1 cellular context compared by ENCODE assay signal in genomic region chr11:130418210-130418609, GRCh38.
TF ChIP-seq lines count a peak whose summit lies in the region.

No MANE protein-coding gene starts in this region.

TF ChIP-seq in IMR-90, 13 proteins besides CTCF, POLR2A, EP300 and RAD21:
- no peak for TF ChIP-seq CEBPB (IDR thresholded peaks at IDR 0.05; ENCODE audit: low read depth, low read length)
- no peak for TF ChIP-seq ELK1 (IDR thresholded peaks at IDR 0.05; ENCODE audit: borderline replicate concordance, low read depth, low read length)
- no peak for TF ChIP-seq SMC3 (IDR thresholded peaks at IDR 0.05; ENCODE audit: low read depth, low read length)
- TF ChIP-seq MAZ (IDR thresholded peaks at IDR 0.05; ENCODE audit: borderline replicate concordance, low read depth, low read length) = no peak
- no peak for TF ChIP-seq RFX5 (IDR thresholded peaks at IDR 0.05; ENCODE audit: low read depth, low read length)
- TF ChIP-seq CHD1 (IDR thresholded peaks at IDR 0.05; ENCODE audit: low read depth, low read length) = no peak
- no peak for TF ChIP-seq FOS (IDR thresholded peaks at IDR 0.05; ENCODE audit: low read depth, low read length)
- TF ChIP-seq BHLHE40 (IDR thresholded peaks at IDR 0.05; ENCODE audit: low read depth, low read length) = no peak
- TF ChIP-seq MAFK (IDR thresholded peaks at IDR 0.05; ENCODE audit: low read depth, low read length) = no peak
- TF ChIP-seq MXI1 (IDR thresholded peaks at IDR 0.05; ENCODE audit: borderline replicate concordance, low read depth, low read length) = no peak
- no peak for TF ChIP-seq RCOR1 (IDR thresholded peaks at IDR 0.05; ENCODE audit: insufficient replicate concordance, low read length)
- TF ChIP-seq, protein P1, sequence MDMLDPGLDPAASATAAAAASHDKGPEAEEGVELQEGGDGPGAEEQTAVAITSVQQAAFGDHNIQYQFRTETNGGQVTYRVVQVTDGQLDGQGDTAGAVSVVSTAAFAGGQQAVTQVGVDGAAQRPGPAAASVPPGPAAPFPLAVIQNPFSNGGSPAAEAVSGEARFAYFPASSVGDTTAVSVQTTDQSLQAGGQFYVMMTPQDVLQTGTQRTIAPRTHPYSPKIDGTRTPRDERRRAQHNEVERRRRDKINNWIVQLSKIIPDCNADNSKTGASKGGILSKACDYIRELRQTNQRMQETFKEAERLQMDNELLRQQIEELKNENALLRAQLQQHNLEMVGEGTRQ (IDR thresholded peaks at IDR 0.05; ENCODE audit: low read depth, low read length) = no peak
- no peak for TF ChIP-seq NFE2L2 (IDR thresholded peaks at IDR 0.05; ENCODE audit: low read depth, low read length)
TF ChIP-seq in IMR-90: peak in this region for 0.
